In the genomic region with DNA sequence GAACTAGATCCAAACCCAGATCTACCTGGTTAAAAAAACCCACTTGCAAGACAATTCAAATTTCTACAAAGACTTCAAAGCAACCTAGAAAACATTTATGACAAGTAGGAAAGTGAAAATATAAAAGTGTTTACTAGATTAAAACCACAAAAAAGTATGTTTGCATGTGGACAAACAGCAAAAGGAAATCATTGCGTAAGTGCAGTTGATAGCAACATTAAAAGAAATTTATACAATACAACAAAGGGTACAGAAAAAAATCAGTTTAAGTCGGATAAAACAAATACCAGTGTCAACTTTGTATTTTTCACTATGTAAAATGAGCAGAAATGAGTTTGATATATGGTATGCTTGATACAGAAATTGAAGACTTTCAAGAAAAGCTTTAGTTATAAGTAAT, we compare ENCODE assay signal across 15 cellular contexts.
"Had no signal": no experiment of that assay in that cellular context is flagged by ENCODE, and none has a peak within 500 bp of the region (broad histone marks: within the 10 kb centered on the region; RNA-seq: fewer than 3 reads in every experiment).

No MANE protein-coding gene starts in this region.

- H3K36me3 ChIP-seq: colonic mucosa, gastroesophageal sphincter, neutrophil had no signal

- DNase-seq: activated CD4-positive, alpha-beta memory T cell treated with anti-CD3 and anti-CD28 coated beads, Interleukin-2, amount 10 ng/mL, durations not matched to agents 7 days and 5 days; activated CD4-positive, alpha-beta T cell treated with anti-CD3 and anti-CD28 coated beads for 36 hours; activated naive CD4-positive, alpha-beta T cell; activated T-cell treated with anti-CD3 and anti-CD28 coated beads, Interleukin-2, amount 50 U/mL, for 48 hours; caudate nucleus; colonic mucosa; kidney glomerular epithelial cell; retina; stimulated activated CD4-positive, alpha-beta T cell treated with anti-CD3 and anti-CD28 coated beads, Interleukin-4, amount 100 ng/mL, for 4 hours; stimulated activated naive CD8-positive, alpha-beta T cell treated with anti-CD3 and anti-CD28 coated beads, Interleukin-15, amount 100 ng/mL, for 72 hours; testis had no signal

- H3K4me3 ChIP-seq: colonic mucosa, gastroesophageal sphincter, skin epidermis, testis had no signal

- H3K27ac ChIP-seq: colonic mucosa, gastroesophageal sphincter, neutrophil, skin epidermis, testis, VCaP had no signal

- ATAC-seq: activated CD4-positive, alpha-beta T cell treated with anti-CD3 and anti-CD28 coated beads for 36 hours; gastroesophageal sphincter; stimulated activated naive CD8-positive, alpha-beta T cell treated with anti-CD3 and anti-CD28 coated beads, Interleukin-15, amount 100 ng/mL, for 72 hours had no signal

- H3K9me3 ChIP-seq: colonic mucosa, neutrophil, testis had no signal

- H3K4me1 ChIP-seq: testis had no signal

- H3K27me3 ChIP-seq: colonic mucosa, gastroesophageal sphincter, testis had no signal
